Comparison of ENCODE assay signal across 9 cellular contexts in the genomic region with DNA sequence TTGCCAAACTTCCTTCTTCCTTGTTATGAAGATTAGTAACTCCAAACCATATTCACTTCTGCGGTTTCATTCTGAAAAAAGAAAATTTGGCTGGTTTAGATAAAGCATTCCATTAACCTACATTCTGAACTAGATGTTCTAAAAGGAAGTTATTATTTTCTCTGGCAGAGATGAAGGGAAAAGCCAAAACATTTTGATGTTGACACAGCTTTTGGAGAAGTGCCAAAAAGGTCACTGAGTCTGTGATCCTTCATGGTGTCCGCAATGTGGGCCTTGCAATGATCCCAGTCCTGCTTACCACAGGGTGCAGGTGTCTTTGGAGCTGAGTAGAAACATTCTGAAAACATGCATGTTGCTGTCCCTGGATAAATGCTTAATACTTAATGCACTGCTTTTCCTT. TPM values are rescaled to one million over a fixed set of nuclear protein-coding genes. Genes with fewer than 3 reads are reported as not detected.
DNase-seq lines count a peak whose midpoint lies in the region; ATAC-seq and TF ChIP-seq lines count a peak whose summit lies in the region.
"Had no signal": no experiment of that assay in that cellular context is flagged by ENCODE, and none has a peak within 500 bp of the region (broad histone marks: within the 10 kb centered on the region; RNA-seq: fewer than 3 reads in every experiment).

No MANE protein-coding gene starts in this region.

- peak; percentile 96 for ATAC-seq in sciatic nerve
- ATAC-seq in HG03135 (IDR thresholded peaks at IDR 0.05; ENCODE audit: unreplicated experiment), result no peak
- no peak for ATAC-seq in GM21723 (IDR thresholded peaks at IDR 0.05; ENCODE audit: unreplicated experiment)

- no peak overlapping the region for H3K4me3 ChIP-seq in fibroblast of villous mesenchyme (ENCODE audit: low read depth, low read length)
- no peak overlapping the region for H3K4me3 ChIP-seq in mesendoderm (ENCODE audit: low read length)

- H3K4ac ChIP-seq in mesendoderm (ENCODE audit: low read depth, low read length), result no peak overlapping the region

- no peak overlapping the region for H2BK15ac ChIP-seq in mesendoderm (replicated peaks; ENCODE audit: low read depth)

- H3K27me3 Mint-ChIP-seq in type B pancreatic cell, result no peaks in the 10 kb centered on the region

- no peak overlapping the region for H3K9ac ChIP-seq in mesendoderm (ENCODE audit: low read length)

- H3K36me3 Mint-ChIP-seq in type B pancreatic cell, result no peaks in the 10 kb centered on the region

- intact Hi-C loops in sciatic nerve (cut with DNase I), result no loop called here

- H3K18ac ChIP-seq in mesendoderm (ENCODE audit: low read length), result no peak overlapping the region

- no peaks in the 10 kb centered on the region for H3K79me1 ChIP-seq in mesendoderm (ENCODE audit: low read length)

- no peak for TF ChIP-seq CTCF in fibroblast of villous mesenchyme (IDR thresholded peaks at IDR 0.05; ENCODE audit: insufficient read depth, low read depth, low read length)
- no peak for TF ChIP-seq CTCF in type B pancreatic cell (conservative IDR thresholded peaks at IDR 0.05)

- H4K8ac ChIP-seq in mesendoderm (ENCODE audit: low read depth, low read length), result no peak overlapping the region

- no peak overlapping the region for H2BK5ac ChIP-seq in mesendoderm (ENCODE audit: low read length)

- H3K9me3 Mint-ChIP-seq in type B pancreatic cell, result no peaks in the 10 kb centered on the region

- H3K4me2 ChIP-seq in mesendoderm (ENCODE audit: low read length), result no peak overlapping the region

- no peak overlapping the region for H3K27ac Mint-ChIP-seq in type B pancreatic cell

- no CpG with 5 or more reads among the region's 2 CpGs for WGBS in mesendoderm (ENCODE audit: extremely low coverage, insufficient coverage, low lambda C conversion rate)

- no peak overlapping the region for H4K5ac ChIP-seq in mesendoderm (ENCODE audit: low read length)

- no peaks in the 10 kb centered on the region for H3K79me2 ChIP-seq in mesendoderm (ENCODE audit: control insufficient read depth, insufficient read depth, low read length)

- no peaks in the 10 kb centered on the region for H3K4me1 ChIP-seq in mesendoderm (ENCODE audit: control insufficient read depth, low read depth, low read length)

- no peak overlapping the region for H2BK120ac ChIP-seq in mesendoderm (ENCODE audit: low read depth, low read length)

- no peak overlapping the region for H3K23ac ChIP-seq in mesendoderm (ENCODE audit: low read length)

- H3K27me3 ChIP-seq in mesendoderm (ENCODE audit: insufficient read depth, low read length, poor library complexity), result no peaks in the 10 kb centered on the region

- no peak overlapping the region for H3K27ac ChIP-seq in mesendoderm (ENCODE audit: low read depth, low read length)

- no peaks in the 10 kb centered on the region for H3K36me3 ChIP-seq in mesendoderm (ENCODE audit: control insufficient read depth, insufficient read depth, low read length)

- H3K4me3 Mint-ChIP-seq in type B pancreatic cell, result no peak overlapping the region

- H3K56ac ChIP-seq in mesendoderm (ENCODE audit: low read length), result no peak overlapping the region

- H2AK5ac ChIP-seq in mesendoderm (ENCODE audit: low read length), result no peak overlapping the region

- peak; percentile 30 for DNase-seq in H4 (ENCODE audit: low spot score)
- DNase-seq in SHP77 treated with DMSO at 0.1 percent for 48 hours (lab: John Stamatoyannopoulos, UW), result peak; percentile 74
- peak; percentile 86 for DNase-seq in fibroblast of villous mesenchyme (ENCODE audit: low read depth)
- DNase-seq in sciatic nerve (ENCODE audit: low spot score), result peak; percentile 62
- no peak for DNase-seq in mesendoderm
- no peak for DNase-seq in type B pancreatic cell (ENCODE audit: extremely low spot score, unreplicated experiment)
- DNase-seq: erythroblast had no signal

- H3K4me1 Mint-ChIP-seq in type B pancreatic cell (ENCODE audit: unreplicated experiment), result peaks cover 3% of the 10 kb centered on the region

RNA-seq across cellular contexts. Expression of a gene that starts 36.0 kb away (rescaled TPM):
- total RNA-seq in H4 (2014; rRNA removed; shearing (Covaris generic)), result 26.7 and 45.3 TPM in 2 replicates
- 25.1 and 294 TPM in 2 replicates for total RNA-seq in fibroblast of villous mesenchyme
- total RNA-seq in sciatic nerve, result 33.0 TPM
- not detected for polyA plus RNA-seq in mesendoderm (2013, experiment 1 of 2)
- not detected for polyA plus RNA-seq in mesendoderm (2013, experiment 2 of 2)
- 2.7 and 3.3 TPM in 2 replicates for total RNA-seq in type B pancreatic cell (ENCODE audit: low replicate concordance)

Comparison
In these comparisons a context has a peak if more than half of its experiments do, and no peak if none do; other contexts are left out.
1. DNase-seq: peak in H4 (single experiment), SHP77 treated with DMSO at 0.1 percent for 48 hours (single experiment), fibroblast of villous mesenchyme (single experiment) and sciatic nerve (single experiment); none in mesendoderm (single experiment) and type B pancreatic cell (single experiment).